ENCODE assay signal across 20 cellular contexts in genomic region chr17:14236032-14236431, GRCh38. TPM values are rescaled to one million over a fixed set of nuclear protein-coding genes. Genes with fewer than 3 reads are reported as not detected.
"Had no signal": no experiment of that assay in that cellular context is flagged by ENCODE, and none has a peak within 500 bp of the region (broad histone marks: within the 10 kb centered on the region; RNA-seq: fewer than 3 reads in every experiment).

No MANE protein-coding gene starts in this region.

RNA-seq across cellular contexts. Expression of gene CDRT15, which starts 0.6 kb away (rescaled TPM):
- total RNA-seq: activated B cell treated with CpG ODN at 0.5 μM for 24 hours; activated CD4-positive, alpha-beta memory T cell treated with anti-CD3 and anti-CD28 coated beads for 36 hours; activated CD4-positive, alpha-beta T cell treated with anti-CD3 and anti-CD28 coated beads, Interleukin-2, amount 10 ng/mL, durations not matched to agents 24 days and 14 days; activated CD8-positive, alpha-beta memory T cell treated with anti-CD3 and anti-CD28 coated beads for 36 hours; activated CD8-positive, alpha-beta T cell treated with anti-CD3 and anti-CD28 coated beads for 36 hours; activated naive CD4-positive, alpha-beta T cell treated with anti-CD3 and anti-CD28 coated beads for 36 hours; activated naive CD4-positive, alpha-beta T cell treated with anti-CD3 and anti-CD28 coated beads, Interleukin-2, amount 50 U/mL, for 72 hours; activated naive CD8-positive, alpha-beta T cell treated with anti-CD3 and anti-CD28 coated beads for 36 hours; activated T-cell treated with anti-CD3 and anti-CD28 coated beads, Interleukin-2, amount 50 U/mL, for 4 hours; activated T-cell treated with anti-CD3 and anti-CD28 coated beads, Interleukin-2, amount 50 U/mL, for 72 hours; activated T-helper 1 cell treated with anti-CD3 and anti-CD28 coated beads, Interleukin-12 subunit alpha, Interleukin-12 subunit beta, Interleukin-2, Interleukin-4 antibody, amounts not matched to agents 30 ng/mL and 10 ng/mL and 1 ng/mL, durations not matched to agents 14 hours and 24 hours and 36 hours; activated T-helper 17 cell treated with anti-CD3 and anti-CD28 coated beads, Interleukin-2, amount 50 U/mL, for 72 hours; adrenal gland; ascending aorta; bronchial epithelial cell; cardiac muscle cell; T-cell; T-helper 1 cell treated with Interleukin-12 subunit alpha and Interleukin-12 subunit beta and Interleukin-4 antibody, amounts not matched to agents 30 ng/mL and 1 ng/mL, for 36 hours; T-helper 17 cell; T-helper 2 cell treated with Interferon-gamma antibody and Interleukin-4, amounts not matched to agents 100 ng/mL and 5 ng/mL, for 36 hours had no signal
- polyA plus RNA-seq: adrenal gland had no signal
